ENCODE assay signal across 24 cellular contexts in the genomic region with DNA sequence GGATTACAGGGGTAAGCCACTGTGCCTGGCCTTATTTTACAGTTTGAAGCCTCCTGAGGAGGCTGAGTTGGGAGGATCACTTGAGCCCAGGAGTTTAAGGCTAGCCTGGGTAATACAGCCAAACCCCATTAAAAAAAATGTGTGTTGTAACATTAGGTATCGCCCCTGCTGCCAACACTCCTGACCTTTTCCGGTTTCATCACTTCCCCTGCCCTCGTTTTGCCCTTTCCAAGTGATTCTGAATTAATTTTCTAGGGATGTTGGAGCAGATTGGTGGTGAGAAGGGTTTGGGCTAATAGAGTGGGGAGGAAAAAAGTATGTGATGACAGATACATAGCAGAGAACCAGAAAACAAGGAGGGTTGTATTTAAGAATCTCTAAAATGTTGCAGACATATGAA. TPM values are rescaled to one million over a fixed set of nuclear protein-coding genes. Genes with fewer than 3 reads are reported as not detected.
A peak's percentile ranks its signal among the peaks of the same experiment; 100 is the strongest.
DNase-seq lines count a peak whose midpoint lies in the region; ATAC-seq, FAIRE-seq and TF ChIP-seq lines count a peak whose summit lies in the region.
"Had no signal": no experiment of that assay in that cellular context is flagged by ENCODE, and none has a peak within 500 bp of the region (broad histone marks: within the 10 kb centered on the region; RNA-seq: fewer than 3 reads in every experiment).

No MANE protein-coding gene starts in this region.

- POLR2A ChIA-PET in endothelial cell of umbilical vein (lab: Charles Lee), result interaction anchor here (0.7 kb wide), 1 partner anchor 599 kb away, joined by 5 read pairs; no protein-coding TSS in a partner anchor
- POLR2A ChIA-PET in OCI-LY7 (lab: Charles Lee), result no interaction called here

- dilution Hi-C loops in endothelial cell of umbilical vein (cut with MboI; ENCODE audit: extremely low pct_ligation_motif_present, low sequenced_read_pairs), result no loop called here

- no peaks in the 10 kb centered on the region for H3K4me1 Mint-ChIP-seq in neural crest cell

- no peak overlapping the region for H3K9ac ChIP-seq in endothelial cell of umbilical vein (replicated peaks; ENCODE audit: extremely low read depth, insufficient read depth, low read length)

- BruUV-seq in endothelial cell of umbilical vein (replicated peaks; lab: Mats Ljungman, UMichigan) (no TSS peak), OCI-LY7 (replicated peaks; lab: Mats Ljungman, UMichigan) (no TSS peak)

- ATAC-seq in Right ventricle myocardium superior (ENCODE audit: poor library complexity), result no peak
- ATAC-seq: A549 had no signal

- peak; percentile 59 for FAIRE-seq in endothelial cell of umbilical vein (lab: Jason Lieb, UNC)
- FAIRE-seq: A549, D721Med, GM12892, GM18507 had no signal

- H3K36me3 Mint-ChIP-seq in neural crest cell (ENCODE audit: low read depth), result no peaks in the 10 kb centered on the region

- H3K9me2 ChIP-seq in OCI-LY7 (ENCODE audit: insufficient read depth, low read length), result no peaks in the 10 kb centered on the region

- no peaks in the 10 kb centered on the region for H3K36me3 ChIP-seq in cardiac muscle cell
- no peaks in the 10 kb centered on the region for H3K36me3 ChIP-seq in endothelial cell of umbilical vein (ENCODE audit: control insufficient read depth in 2 of 2, extremely low read depth in 1 of 2, insufficient read depth in 2 of 2, low read length in 2 of 2)
- H3K36me3 ChIP-seq in OCI-LY7 (ENCODE audit: insufficient read depth, low read length), result no peaks in the 10 kb centered on the region

- H3K9me3 Mint-ChIP-seq in neural crest cell, result no peaks in the 10 kb centered on the region
- H3K9me3 Mint-ChIP-seq: CD4-positive, alpha-beta T cell had no signal

- H3K4me3 ChIP-seq in cardiac muscle cell, result no peak overlapping the region
- no peak overlapping the region for H3K4me3 ChIP-seq in endothelial cell of umbilical vein (replicated peaks in 1 of 3; ENCODE audit: insufficient read depth in 1 of 3, low read depth in 1 of 3, low read length in 3 of 3)
- H3K4me3 ChIP-seq in OCI-LY7 (ENCODE audit: low read depth, low read length, poor library complexity, severe bottlenecking), result no peak overlapping the region
- H3K4me3 ChIP-seq: A549 had no signal

- H3K4me1 ChIP-seq in cardiac muscle cell (ENCODE audit: low read depth) (peaks cover 5% of the 10 kb centered on the region), endothelial cell of umbilical vein (ENCODE audit: control insufficient read depth, extremely low read depth, insufficient read depth, low read length) (peaks cover 23% of the 10 kb centered on the region), OCI-LY7 (ENCODE audit: insufficient read depth, low read length, poor library complexity, severe bottlenecking) (no peaks in the 10 kb centered on the region)
- H3K4me1 ChIP-seq: A549, Caco-2 had no signal

- in situ Hi-C loops in KBM-7 (cut with MboI; ENCODE audit: low pct_unique_long_range_greater_than_20kb, low sequenced_read_pairs), result no loop called here

- CTCF ChIA-PET in endothelial cell of umbilical vein (lab: Charles Lee) (no interaction called here), OCI-LY7 (lab: Charles Lee; ENCODE audit: unreplicated experiment) (no interaction called here)

- no peaks in the 10 kb centered on the region for H3K27me3 Mint-ChIP-seq in neural crest cell (ENCODE audit: low read depth)
- H3K27me3 Mint-ChIP-seq: CD4-positive, alpha-beta T cell had no signal

- intact Hi-C loops in Right ventricle myocardium superior (cut with DNase I), result no loop called here
- intact Hi-C loops in endothelial cell of umbilical vein (cut with micrococcal nuclease), result no loop called here
- intact Hi-C loops in OCI-LY7 (cut with micrococcal nuclease; ENCODE audit: unreplicated experiment), result no loop called here

- no peak overlapping the region for H2AFZ ChIP-seq in endothelial cell of umbilical vein (ENCODE audit: low read depth, low read length)
- no peak overlapping the region for H2AFZ ChIP-seq in OCI-LY7 (ENCODE audit: low read length)

- H3K79me2 ChIP-seq in endothelial cell of umbilical vein (ENCODE audit: control insufficient read depth, insufficient read depth, low read length) (no peaks in the 10 kb centered on the region), OCI-LY7 (ENCODE audit: insufficient read depth, low read depth, low read length) (no peaks in the 10 kb centered on the region)

- H3K9me3 ChIP-seq in cardiac muscle cell (ENCODE audit: low read depth), result no peaks in the 10 kb centered on the region
- H3K9me3 ChIP-seq in endothelial cell of umbilical vein (replicated peaks; ENCODE audit: control insufficient read depth, insufficient read depth, low read length), result no peaks in the 10 kb centered on the region
- no peaks in the 10 kb centered on the region for H3K9me3 ChIP-seq in OCI-LY7 (ENCODE audit: low read length)
- H3K9me3 ChIP-seq: A549, Caco-2 had no signal

- H3K4me2 ChIP-seq in endothelial cell of umbilical vein (ENCODE audit: insufficient read depth, low read length) (no peak overlapping the region), OCI-LY7 (ENCODE audit: low read length) (no peak overlapping the region)
- H3K4me2 ChIP-seq: A549 had no signal

- peak overlapping the region; percentile 8 for H3K27ac Mint-ChIP-seq in neural crest cell (ENCODE audit: unreplicated experiment)
- H3K27ac Mint-ChIP-seq: CD4-positive, alpha-beta T cell had no signal

- peak; percentile 40 to 63 for DNase-seq in cardiac muscle cell (ENCODE audit: low read depth in 1 of 2, low spot score in 1 of 2)
- DNase-seq in Right ventricle myocardium superior, result no peak
- no peak for DNase-seq in endothelial cell of umbilical vein (ENCODE audit: low read depth, low spot score)
- no peak for DNase-seq in neural crest cell (ENCODE audit: low read depth, low spot score)
- no peak for DNase-seq in T-helper 1 cell
- DNase-seq in KBM-7, result no peak
- no peak for DNase-seq in OCI-LY7 (ENCODE audit: low spot score)
- DNase-seq: AML-193; Caco-2; CD4-positive, alpha-beta T cell; DMS79; GDM1; HCEC 1CT had no signal

- no peak for TF ChIP-seq POLR2A in endothelial cell of umbilical vein (IDR thresholded peaks at IDR 0.05; ENCODE audit: low read depth, low read length)

- H3K27me3 ChIP-seq in cardiac muscle cell (peaks cover 62% of the 10 kb centered on the region), endothelial cell of umbilical vein (ENCODE audit: control insufficient read depth in 2 of 2, insufficient read depth in 2 of 2, low read length in 2 of 2) (no peaks in the 10 kb centered on the region)

- no peak overlapping the region for H3K4me3 Mint-ChIP-seq in neural crest cell
- H3K4me3 Mint-ChIP-seq: CD4-positive, alpha-beta T cell had no signal

- H3K27ac ChIP-seq in cardiac muscle cell, result no peak overlapping the region
- H3K27ac ChIP-seq in endothelial cell of umbilical vein (ENCODE audit: insufficient read depth, low read depth, low read length), result no peak overlapping the region
- H3K27ac ChIP-seq in OCI-LY7 (ENCODE audit: low read depth, low read length, poor library complexity, severe bottlenecking), result no peak overlapping the region
- H3K27ac ChIP-seq: 22Rv1, A549, C4-2B, HL-60 had no signal

- no peaks in the 10 kb centered on the region for H4K20me1 ChIP-seq in endothelial cell of umbilical vein (replicated peaks; ENCODE audit: control insufficient read depth, extremely low read depth, insufficient read depth, low read length)
- H4K20me1 ChIP-seq in OCI-LY7 (ENCODE audit: insufficient read depth, low read length), result no peaks in the 10 kb centered on the region

- H3K9me1 ChIP-seq in endothelial cell of umbilical vein (replicated peaks; ENCODE audit: control insufficient read depth, extremely low read depth, insufficient read depth, low read length), result no peaks in the 10 kb centered on the region

- no peak for TF ChIP-seq CTCF in cardiac muscle cell (IDR thresholded peaks at IDR 0.05; ENCODE audit: low read depth, low read length)
- TF ChIP-seq CTCF in endothelial cell of umbilical vein (IDR thresholded peaks at IDR 0.05; ENCODE audit: extremely low read depth in 1 of 2, insufficient read depth in 1 of 2, low read depth in 1 of 2, low read length in 2 of 2), result no peak
- TF ChIP-seq CTCF in neural crest cell (conservative IDR thresholded peaks at IDR 0.05), result no peak
- no peak for TF ChIP-seq CTCF in OCI-LY7 (conservative IDR thresholded peaks at IDR 0.05; ENCODE audit: low read length)

TF ChIP-seq in endothelial cell of umbilical vein, 7 proteins besides CTCF, POLR2A, EP300 and RAD21:
- TF ChIP-seq, protein P1, sequence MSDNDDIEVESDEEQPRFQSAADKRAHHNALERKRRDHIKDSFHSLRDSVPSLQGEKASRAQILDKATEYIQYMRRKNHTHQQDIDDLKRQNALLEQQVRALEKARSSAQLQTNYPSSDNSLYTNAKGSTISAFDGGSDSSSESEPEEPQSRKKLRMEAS (IDR thresholded peaks at IDR 0.05; ENCODE audit: insufficient read depth, insufficient read length), result no peak
- TF ChIP-seq FOS (IDR thresholded peaks at IDR 0.05; ENCODE audit: borderline replicate concordance, insufficient read depth, low read length), result no peak

RNA-seq across cellular contexts. Expression of a gene that starts 25.6 kb away (rescaled TPM):
- total RNA-seq in cardiac muscle cell (not detected in 2 replicates), Right ventricle myocardium superior (not detected), endothelial cell of umbilical vein (not detected in 2 replicates), neural crest cell (not detected in 2 replicates), OCI-LY7 (2022) (not detected in 2 replicates)
- polyA plus RNA-seq in cardiac muscle cell (not detected in 2 replicates), endothelial cell of umbilical vein (not detected in 2 replicates)
- polyA plus RNA-seq in endothelial cell of umbilical vein (2011; cell fraction: cytosol; rRNA removed), result not detected in 2 replicates
- polyA plus RNA-seq in endothelial cell of umbilical vein (2011; cell fraction: nucleus; rRNA removed), result not detected in 2 replicates
- polyA plus RNA-seq in endothelial cell of umbilical vein (2012), result not detected in 2 replicates
- polyA minus RNA-seq in endothelial cell of umbilical vein, result not detected in 2 replicates
- not detected for polyA minus RNA-seq in endothelial cell of umbilical vein (2011; cell fraction: cytosol; rRNA and poly(A)+ RNA removed)
- not detected in 2 replicates for polyA minus RNA-seq in endothelial cell of umbilical vein (2011; cell fraction: nucleus; rRNA and poly(A)+ RNA removed)
- not detected in 2 replicates for total RNA-seq in OCI-LY7 (2014; rRNA removed; shearing (Covaris generic))
- total RNA-seq: Caco-2; CD4-positive, alpha-beta T cell; Daoy; H4; HT1080 had no signal
- polyA plus RNA-seq: A549, BJ had no signal

Comparison
In these comparisons a context has a peak if more than half of its experiments do, and no peak if none do; other contexts are left out.
1. DNase-seq: peak in cardiac muscle cell (2 of 2); none in Right ventricle myocardium superior (single experiment), endothelial cell of umbilical vein (single experiment), neural crest cell (single experiment), T-helper 1 cell (0 of 5), KBM-7 (single experiment) and OCI-LY7 (single experiment).